16 cellular contexts compared by ENCODE assay signal in genomic region chr5:64206653-64207052, GRCh38. TPM values are rescaled to one million over a fixed set of nuclear protein-coding genes. Genes with fewer than 3 reads are reported as not detected.
DNase-seq lines count a peak whose midpoint lies in the region; ATAC-seq and TF ChIP-seq lines count a peak whose summit lies in the region.
"Had no signal": no experiment of that assay in that cellular context is flagged by ENCODE, and none has a peak within 500 bp of the region (broad histone marks: within the 10 kb centered on the region; RNA-seq: fewer than 3 reads in every experiment).

No MANE protein-coding gene starts in this region.

- peak; percentile 5 for DNase-seq in DMS 273 (lab: John Stamatoyannopoulos, UW; ENCODE audit: unreplicated experiment)
- DNase-seq in DMS 273 treated with DMSO at 0.1 percent for 48 hours (lab: John Stamatoyannopoulos, UW): no peak
- DNase-seq in RPMI8226: peak; percentile 51
- DNase-seq in epithelial cell of proximal tubule (ENCODE audit: low read depth): no peak
- peak; percentile 26 for DNase-seq in pons (ENCODE audit: low spot score)
- DNase-seq in T-helper 2 cell: no peak
- no peak for DNase-seq in gastrocnemius medialis
- DNase-seq: HCEC 1CT, NCI-H187 treated with DMSO at 0.1 percent for 48 hours, NCI-H510A, PC-9, Right ventricle myocardium superior had no signal

- TF ChIP-seq CTCF in epithelial cell of proximal tubule (conservative IDR thresholded peaks at IDR 0.05; ENCODE audit: low read depth, low read length) (peak; percentile 38), gastrocnemius medialis (IDR thresholded peaks at IDR 0.05 in 4 of 5, conservative IDR thresholded peaks at IDR 0.05 in 1 of 5) (no peak)

- H3K27ac ChIP-seq in gastrocnemius medialis: no peak overlapping the region
- H3K27ac ChIP-seq: 22Rv1, BLaER1, PC-9 had no signal

- H3K9me3 ChIP-seq in gastrocnemius medialis: no peaks in the 10 kb centered on the region
- H3K9me3 ChIP-seq: BLaER1 had no signal

- no peaks in the 10 kb centered on the region for H3K36me3 ChIP-seq in gastrocnemius medialis
- H3K36me3 ChIP-seq: BLaER1 had no signal

- peaks cover 0 to 5% of the 10 kb centered on the region in 2 donors for H3K4me1 ChIP-seq in gastrocnemius medialis
- H3K4me1 ChIP-seq: BLaER1 had no signal

- intact Hi-C loops in gastrocnemius medialis (cut with DNase I; ENCODE audit: low total_unique reads): no loop called here

- H3K27me3 ChIP-seq in gastrocnemius medialis: no peaks in the 10 kb centered on the region
- H3K27me3 ChIP-seq: BLaER1 had no signal

- ATAC-seq in HG02798 (IDR thresholded peaks at IDR 0.05; ENCODE audit: poor library complexity, unreplicated experiment) (no peak), gastrocnemius medialis (no peak)
- ATAC-seq: SK-N-SH treated with all-trans-retinoic acid at 6 μM for 48 hours had no signal

- in situ Hi-C loops in gastrocnemius medialis (cut with MboI; ENCODE audit: low sequenced_read_pairs in 4 of 4): no loop called here

- no peak for TF ChIP-seq POLR2A in gastrocnemius medialis (IDR thresholded peaks at IDR 0.05)

- H3K4me3 ChIP-seq in epithelial cell of proximal tubule (ENCODE audit: low read depth, low read length) (no peak overlapping the region), gastrocnemius medialis (no peak overlapping the region)
- H3K4me3 ChIP-seq: BLaER1, PC-9 had no signal

RNA-seq across cellular contexts. Expression of gene RNF180, which starts 41.0 kb away (rescaled TPM):
- 4.5 and 4.6 TPM in 2 replicates for total RNA-seq in epithelial cell of proximal tubule
- total RNA-seq in gastrocnemius medialis: 10 to 100 TPM in 1 of 4 donors, 1 to 10 TPM in 3; 3.7 to 14.3 (median 5.2) TPM
- total RNA-seq: PC-9 had no signal

Comparison
In these comparisons a context has a peak if more than half of its experiments do, and no peak if none do; other contexts are left out.
1. DNase-seq: peak in DMS 273 (single experiment), RPMI8226 (single experiment) and pons (single experiment); none in DMS 273 treated with DMSO at 0.1 percent for 48 hours (single experiment), epithelial cell of proximal tubule (single experiment), T-helper 2 cell (0 of 5) and gastrocnemius medialis (0 of 2).